8 cellular contexts compared by ENCODE assay signal in the genomic region with DNA sequence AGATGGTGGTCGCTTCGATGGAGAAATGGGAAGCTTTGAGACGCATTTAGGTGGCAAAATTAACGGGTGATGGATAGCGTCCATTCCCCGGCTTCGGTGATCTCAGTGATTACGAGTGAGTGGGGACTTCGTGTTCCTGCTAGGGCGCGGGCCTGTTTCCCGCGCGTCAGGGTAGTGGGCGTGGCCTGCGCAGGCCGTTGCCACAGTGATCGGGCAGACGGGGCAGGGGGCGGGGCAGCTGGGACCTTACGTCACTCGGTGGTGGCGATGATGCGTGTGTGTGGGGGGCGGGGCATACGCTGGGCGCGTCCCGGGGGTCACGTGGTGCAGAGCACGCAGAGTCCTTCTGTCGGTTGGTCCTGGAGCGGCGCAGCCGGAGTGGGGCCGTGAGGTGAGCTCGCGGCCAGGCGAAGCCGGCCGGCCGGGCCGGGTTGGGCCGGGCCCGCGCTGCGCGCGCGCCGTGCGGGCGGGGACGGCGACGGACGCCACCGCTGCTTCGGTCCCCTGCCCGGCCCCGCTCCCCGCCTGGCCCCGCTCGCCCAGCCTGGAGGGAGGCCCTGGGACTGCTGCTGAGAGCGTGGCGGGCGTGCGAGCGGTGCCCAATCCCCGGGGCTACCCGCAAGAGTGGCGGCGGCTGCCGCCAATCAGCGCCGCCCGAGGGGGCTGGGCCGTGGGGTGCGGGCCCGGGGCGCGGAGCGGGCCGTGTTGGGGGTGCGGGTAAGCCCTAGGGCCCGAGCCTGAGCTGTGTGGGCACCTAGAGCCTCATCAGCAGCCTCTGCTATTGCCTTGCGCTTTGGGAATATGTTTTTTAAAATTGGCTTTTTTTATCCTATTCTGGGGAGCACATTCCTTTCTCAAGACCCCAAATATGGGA. TPM values are rescaled to one million over a fixed set of nuclear protein-coding genes. Genes with fewer than 3 reads are reported as not detected.
DNase-seq lines count a peak whose midpoint lies in the region; ATAC-seq and TF ChIP-seq lines count a peak whose summit lies in the region.

A gene (plus strand): TSS at position 327 of the 874 bp plus-strand sequence. CDS start 29,508 bp downstream, outside the sequence.

- TF ChIP-seq CTCF in CD14-positive monocyte (IDR thresholded peaks at IDR 0.05) = no peak
- TF ChIP-seq CTCF in left lung (IDR thresholded peaks at IDR 0.05) = no peak

- DNase-seq in CD14-positive monocyte (ENCODE audit: low spot score) (peak; percentile 100), NCI-H748 treated with DMSO at 0.1 percent for 48 hours (lab: John Stamatoyannopoulos, UW) (peak; percentile 81), dedifferentiated amniotic fluid mesenchymal stem cell (ENCODE audit: extremely low spot score) (peak; percentile 95), left lung (peak; percentile 99)
- DNase-seq in activated CD4-positive, alpha-beta T cell treated with anti-CD3 and anti-CD28 coated beads, Interleukin-2, amount 50 U/mL, for 24 hours (ENCODE audit: low read depth in 1 of 2, low spot score in 1 of 2) = peak; percentile 99
- DNase-seq in stimulated activated CD4-positive, alpha-beta T cell treated with anti-CD3 and anti-CD28 coated beads, Interleukin-2, amount 100 ng/mL, for 4 hours (ENCODE audit: low read depth) = peak; percentile 99

- peak within 1 kb of the TSS; percentile 88 to 97 for H3K27ac ChIP-seq in left lung

- intact Hi-C loops in CD14-positive monocyte (cut with micrococcal nuclease) (loop anchor here (1.0 to 5.0 kb wide), 3 partner anchors 30 to 155 kb away; a partner anchor contains a TSS), left lung (cut with DNase I) (no loop called here)

- no peaks in the 10 kb centered on the region for H3K9me3 ChIP-seq in left lung

- no peaks in the 10 kb centered on the region for H3K27me3 ChIP-seq in left lung

- H3K36me3 ChIP-seq in left lung = peaks cover 0 to 9% of the 10 kb centered on the region in 2 donors

- H3K4me3 ChIP-seq in left lung = peak within 1 kb of the TSS; percentile 58 to 70

- peaks cover 0 to 6% (median 3%) of the 10 kb centered on the region in 3 donors for H3K27me3 Mint-ChIP-seq in CD14-positive monocyte (ENCODE audit: low read depth in 3 of 3)

- peaks cover 0 to 4% (median 3%) of the 10 kb centered on the region in 7 donors for H3K9me3 Mint-ChIP-seq in CD14-positive monocyte

- H3K4me1 Mint-ChIP-seq in CD14-positive monocyte = peaks cover 72% of the 10 kb centered on the region

- peaks cover 24 to 85% of the 10 kb centered on the region in 2 donors for H3K4me1 ChIP-seq in left lung

- peak within 1 kb of the TSS; percentile 98 to 100 (median 99) for H3K27ac Mint-ChIP-seq in CD14-positive monocyte

- H3K4me3 Mint-ChIP-seq in CD14-positive monocyte = peak within 1 kb of the TSS; percentile 88 to 90

- ATAC-seq in GM19395 (IDR thresholded peaks at IDR 0.05; ENCODE audit: unreplicated experiment) (peak; percentile 67), HG03565 (IDR thresholded peaks at IDR 0.05; ENCODE audit: unreplicated experiment) (peak; percentile 63), left lung (peak; percentile 88)

- H3K36me3 Mint-ChIP-seq in CD14-positive monocyte = peaks cover 21 to 25% of the 10 kb centered on the region in 2 donors

RNA-seq across cellular contexts. Expression of the gene that starts here (rescaled TPM):
- polyA plus RNA-seq in CD14-positive monocyte = 10 to 100 TPM; 73.6 to 78.2 TPM
- total RNA-seq in left lung = 10 to 100 TPM; 31.1 to 41.2 TPM

Comparison
In these comparisons a context has a peak if more than half of its experiments do, and no peak if none do; other contexts are left out.
1. Peak in every context shown above with its lines: DNase-seq, ATAC-seq, H3K4me3 ChIP-seq and H3K27ac ChIP-seq.
2. intact Hi-C loops: an anchor here in CD14-positive monocyte (1.0 to 5.0 kb wide); none called in left lung.